14 cellular contexts compared by ENCODE assay signal in genomic region chr11:15897211-15897960, GRCh38.
DNase-seq lines count a peak whose midpoint lies in the region; ATAC-seq and TF ChIP-seq lines count a peak whose summit lies in the region.
"Had no signal": no experiment of that assay in that cellular context is flagged by ENCODE, and none has a peak within 500 bp of the region (broad histone marks: within the 10 kb centered on the region; RNA-seq: fewer than 3 reads in every experiment).

No MANE protein-coding gene starts in this region.

- TF ChIP-seq CTCF in cardiac fibroblast (IDR thresholded peaks at IDR 0.05; ENCODE audit: low read depth, low read length) = no peak

- DNase-seq in CD1c-positive myeloid dendritic cell (ENCODE audit: extremely low spot score) (peak; percentile 31), LHCN-M2 (ENCODE audit: low read depth) (peak; percentile 2), cardiac fibroblast (ENCODE audit: low read depth in 2 of 2) (peak; percentile 51 to 54), neuronal stem cell (ENCODE audit: low spot score) (no peak)
- no peak for DNase-seq in activated naive CD4-positive, alpha-beta T cell treated with anti-CD3 and anti-CD28 coated beads, Interleukin-2, amount 50 U/mL, for 72 hours (ENCODE audit: low spot score in 2 of 2)
- DNase-seq: activated CD8-positive, alpha-beta memory T cell treated with anti-CD3 and anti-CD28 coated beads for 24 hours; activated naive CD8-positive, alpha-beta T cell treated with anti-CD3 and anti-CD28 coated beads for 36 hours; CD4-positive, CD25-positive, alpha-beta regulatory T cell; NCI-H774; right lobe of liver had no signal

- H3K23ac ChIP-seq in neuronal stem cell (ENCODE audit: low read depth, low read length, poor library complexity) = no peak overlapping the region

- no peak overlapping the region for H2BK5ac ChIP-seq in neuronal stem cell (ENCODE audit: low read length)

- no peaks in the 10 kb centered on the region for H3K4me1 Mint-ChIP-seq in activated T-helper 17 cell treated with anti-CD3 and anti-CD28 coated beads, Interleukin-2, amount 50 U/mL, for 72 hours
- H3K4me1 Mint-ChIP-seq: activated naive CD8-positive, alpha-beta T cell treated with anti-CD3 and anti-CD28 coated beads for 36 hours; CD4-positive, CD25-positive, alpha-beta regulatory T cell had no signal

- no peak overlapping the region for H2BK15ac ChIP-seq in neuronal stem cell (ENCODE audit: low read length)

- H3K4me3 Mint-ChIP-seq in activated T-helper 17 cell treated with anti-CD3 and anti-CD28 coated beads, Interleukin-2, amount 50 U/mL, for 72 hours = no peak overlapping the region
- H3K4me3 Mint-ChIP-seq: activated naive CD8-positive, alpha-beta T cell treated with anti-CD3 and anti-CD28 coated beads for 36 hours; CD4-positive, CD25-positive, alpha-beta regulatory T cell had no signal

- no peak overlapping the region for H2BK120ac ChIP-seq in neuronal stem cell (ENCODE audit: low read depth, low read length)

- no peak overlapping the region for H2BK12ac ChIP-seq in neuronal stem cell (ENCODE audit: low read length)

- H3K4ac ChIP-seq in neuronal stem cell (ENCODE audit: low read length) = no peak overlapping the region

- H3K9ac ChIP-seq in neuronal stem cell (ENCODE audit: low read depth, low read length, poor library complexity) = no peak overlapping the region

- no peaks in the 10 kb centered on the region for H3K79me1 ChIP-seq in neuronal stem cell (ENCODE audit: low read depth, low read length)

- ATAC-seq in HG03520 (IDR thresholded peaks at IDR 0.05; ENCODE audit: unreplicated experiment) (no peak), HG02840 (IDR thresholded peaks at IDR 0.05; ENCODE audit: low FRiP score, unreplicated experiment) (no peak)
- no peak for ATAC-seq in activated T-helper 17 cell treated with anti-CD3 and anti-CD28 coated beads, Interleukin-2, amount 50 U/mL, for 72 hours (replicated peaks)
- ATAC-seq in activated naive CD4-positive, alpha-beta T cell treated with anti-CD3 and anti-CD28 coated beads, Interleukin-2, amount 50 U/mL, for 72 hours = no peak

- H3K27ac ChIP-seq in neuronal stem cell (replicated peaks; ENCODE audit: low read length) = no peak overlapping the region
- H3K27ac ChIP-seq: right lobe of liver had no signal

- H2AK5ac ChIP-seq in neuronal stem cell (ENCODE audit: low read depth, low read length) = no peak overlapping the region

- no peak overlapping the region for H4K91ac ChIP-seq in neuronal stem cell (ENCODE audit: low read depth, low read length, poor library complexity)

- no peaks in the 10 kb centered on the region for H3K9me3 ChIP-seq in neuronal stem cell (replicated peaks in 1 of 2; ENCODE audit: control insufficient read depth in 2 of 2, insufficient read depth in 1 of 2, low read depth in 1 of 2, low read length in 2 of 2)
- H3K9me3 ChIP-seq: HAP-1, right lobe of liver had no signal

- peak overlapping the region; percentile 48 for H3K18ac ChIP-seq in neuronal stem cell (ENCODE audit: low read length)

- H3K14ac ChIP-seq in neuronal stem cell (ENCODE audit: low read length) = no peak overlapping the region

- no peak overlapping the region for H3K27ac Mint-ChIP-seq in activated T-helper 17 cell treated with anti-CD3 and anti-CD28 coated beads, Interleukin-2, amount 50 U/mL, for 72 hours
- H3K27ac Mint-ChIP-seq in activated naive CD4-positive, alpha-beta T cell treated with anti-CD3 and anti-CD28 coated beads, Interleukin-2, amount 50 U/mL, for 72 hours = no peak overlapping the region
- H3K27ac Mint-ChIP-seq: activated naive CD8-positive, alpha-beta T cell treated with anti-CD3 and anti-CD28 coated beads for 36 hours; CD4-positive, CD25-positive, alpha-beta regulatory T cell had no signal

- WGBS in neuronal stem cell (ENCODE audit: extremely low coverage in 2 of 2, insufficient read length in 2 of 2, insufficient replicate concordance in 1 of 2), 2 donors = no CpG with 5 or more reads among the region's 6 CpGs

- peaks cover 0 to 4% (median 0%) of the 10 kb centered on the region in 3 experiments for H3K27me3 ChIP-seq in neuronal stem cell (ENCODE audit: control insufficient read depth in 3 of 3, insufficient read depth in 3 of 3, low read depth in 1 of 3, low read length in 3 of 3)
- H3K27me3 ChIP-seq: right lobe of liver had no signal

- no peak overlapping the region for H2AFZ ChIP-seq in neuronal stem cell (ENCODE audit: low read length)

- H3K36me3 Mint-ChIP-seq in activated T-helper 17 cell treated with anti-CD3 and anti-CD28 coated beads, Interleukin-2, amount 50 U/mL, for 72 hours (ENCODE audit: low read depth) = no peaks in the 10 kb centered on the region
- H3K36me3 Mint-ChIP-seq in activated naive CD4-positive, alpha-beta T cell treated with anti-CD3 and anti-CD28 coated beads, Interleukin-2, amount 50 U/mL, for 72 hours = no peaks in the 10 kb centered on the region
- H3K36me3 Mint-ChIP-seq: activated naive CD8-positive, alpha-beta T cell treated with anti-CD3 and anti-CD28 coated beads for 36 hours; CD4-positive, CD25-positive, alpha-beta regulatory T cell had no signal

- H3K4me3 ChIP-seq in cardiac fibroblast (replicated peaks in 1 of 2; ENCODE audit: low read depth in 2 of 2, low read length in 2 of 2) (no peak overlapping the region), neuronal stem cell (ENCODE audit: low read length in 2 of 2) (no peak overlapping the region)
- H3K4me3 ChIP-seq: HAP-1, right lobe of liver had no signal

- H3K27me3 Mint-ChIP-seq in activated T-helper 17 cell treated with anti-CD3 and anti-CD28 coated beads, Interleukin-2, amount 50 U/mL, for 72 hours = no peaks in the 10 kb centered on the region
- H3K27me3 Mint-ChIP-seq: activated naive CD8-positive, alpha-beta T cell treated with anti-CD3 and anti-CD28 coated beads for 36 hours; CD4-positive, CD25-positive, alpha-beta regulatory T cell had no signal

- H3K36me3 ChIP-seq in neuronal stem cell (replicated peaks in 1 of 2; ENCODE audit: control insufficient read depth in 2 of 2, insufficient read depth in 2 of 2, low read length in 2 of 2) = no peaks in the 10 kb centered on the region
- H3K36me3 ChIP-seq: HAP-1, right lobe of liver had no signal

- no peak overlapping the region for H3K4me2 ChIP-seq in neuronal stem cell (ENCODE audit: insufficient read depth, low read length, poor library complexity, severe bottlenecking)

- no peaks in the 10 kb centered on the region for H3K9me3 Mint-ChIP-seq in activated T-helper 17 cell treated with anti-CD3 and anti-CD28 coated beads, Interleukin-2, amount 50 U/mL, for 72 hours
- H3K9me3 Mint-ChIP-seq in activated naive CD4-positive, alpha-beta T cell treated with anti-CD3 and anti-CD28 coated beads, Interleukin-2, amount 50 U/mL, for 72 hours = no peaks in the 10 kb centered on the region
- H3K9me3 Mint-ChIP-seq: activated naive CD8-positive, alpha-beta T cell treated with anti-CD3 and anti-CD28 coated beads for 36 hours had no signal

- H4K8ac ChIP-seq in neuronal stem cell (ENCODE audit: low read depth, low read length) = no peak overlapping the region

- H3K4me1 ChIP-seq in neuronal stem cell (ENCODE audit: control insufficient read depth in 2 of 2, insufficient read depth in 1 of 2, low read depth in 1 of 2, low read length in 2 of 2) = peaks cover 0 to 6% of the 10 kb centered on the region in 2 donors
- H3K4me1 ChIP-seq: HAP-1, right lobe of liver had no signal

Comparison
In these comparisons a context has a peak if more than half of its experiments do, and no peak if none do; other contexts are left out.
1. DNase-seq: peak in CD1c-positive myeloid dendritic cell (single experiment), LHCN-M2 (single experiment) and cardiac fibroblast (2 of 2); none in neuronal stem cell (single experiment) and activated naive CD4-positive, alpha-beta T cell treated with anti-CD3 and anti-CD28 coated beads, Interleukin-2, amount 50 U/mL, for 72 hours (0 of 2).